In the genomic region with DNA sequence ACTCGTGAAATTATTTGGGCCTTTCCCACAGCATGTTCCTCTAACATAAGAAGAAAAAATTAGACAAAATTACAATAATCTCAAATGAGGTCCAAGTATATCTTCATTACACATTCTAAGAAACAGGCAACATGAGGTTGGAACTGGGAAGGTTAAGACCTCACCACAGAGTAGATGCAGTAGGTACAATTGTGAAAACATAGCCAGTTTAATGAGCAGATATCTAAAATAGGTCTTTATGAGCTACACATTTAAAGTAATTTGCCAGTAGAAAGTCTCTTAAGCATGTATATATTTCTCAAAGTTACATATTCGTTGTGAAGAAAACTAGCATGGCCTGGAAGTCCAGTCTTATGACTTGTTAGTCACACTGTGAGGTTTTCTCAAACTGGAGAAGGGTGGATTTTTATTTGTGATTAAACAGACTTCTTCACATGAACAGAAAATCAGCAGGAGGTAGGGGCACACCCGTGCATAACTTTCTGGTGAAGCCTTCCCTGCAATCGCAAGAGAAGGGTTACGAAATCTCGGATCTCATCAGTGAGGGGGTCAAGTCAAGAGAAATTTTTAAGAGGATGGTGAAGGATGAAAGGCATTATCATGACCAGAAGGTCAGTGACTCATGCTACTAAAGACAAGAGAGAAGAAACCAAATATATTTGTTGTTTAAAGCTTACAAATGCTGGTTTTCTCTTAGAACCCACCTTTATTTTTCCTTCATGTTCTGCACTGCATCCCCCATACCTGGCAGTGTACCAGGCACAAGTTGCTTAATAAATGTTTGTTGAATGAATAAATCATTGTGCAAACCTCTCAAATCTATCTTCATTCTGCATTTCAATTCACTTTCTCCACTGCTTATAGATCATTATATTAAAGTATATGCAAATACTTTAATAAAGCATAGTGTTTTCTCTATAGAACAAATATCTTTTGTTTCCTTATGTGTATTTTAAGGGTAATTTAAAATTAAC, we compare ENCODE assay signal across 14 cellular contexts. TPM values are rescaled to one million over a fixed set of nuclear protein-coding genes. Genes with fewer than 3 reads are reported as not detected.
DNase-seq lines count a peak whose midpoint lies in the region; ATAC-seq and TF ChIP-seq lines count a peak whose summit lies in the region.
"Had no signal": no experiment of that assay in that cellular context is flagged by ENCODE, and none has a peak within 500 bp of the region (broad histone marks: within the 10 kb centered on the region; RNA-seq: fewer than 3 reads in every experiment).

No MANE protein-coding gene starts in this region.

- no TSS peak for BruUV-seq in Panc1 (replicated peaks; lab: Mats Ljungman, UMichigan)

- in situ Hi-C loops in Panc1 (cut with HindIII; ENCODE audit: low pct_unique_long_range_greater_than_20kb, low sequenced_read_pairs): no loop called here

- H3K9ac ChIP-seq in skeletal muscle satellite cell (ENCODE audit: low read depth, low read length): peak overlapping the region; percentile 76
- H3K9ac ChIP-seq: parathyroid adenoma had no signal

- TF ChIP-seq CTCF in Panc1 (IDR thresholded peaks at IDR 0.05) (no peak), tibial artery (IDR thresholded peaks at IDR 0.05) (no peak), BE2C (IDR thresholded peaks at IDR 0.05; ENCODE audit: low read depth, low read length) (no peak)

- no peaks in the 10 kb centered on the region for H3K4me1 ChIP-seq in Panc1 (ENCODE audit: control insufficient read depth, insufficient read depth, low read length)
- H3K4me1 ChIP-seq in skeletal muscle satellite cell (ENCODE audit: control insufficient read depth, insufficient read depth, low read length): peaks cover 29% of the 10 kb centered on the region
- peaks cover 0 to 4% (median 2%) of the 10 kb centered on the region in 4 donors for H3K4me1 ChIP-seq in tibial artery
- no peaks in the 10 kb centered on the region for H3K4me1 ChIP-seq in BE2C
- H3K4me1 ChIP-seq: parathyroid adenoma had no signal

- DNase-seq in H4 (ENCODE audit: low spot score) (peak; percentile 57), Panc1 (ENCODE audit: low read depth, low spot score) (peak; percentile 79), fibroblast of gingiva (ENCODE audit: low read depth) (peak; percentile 83), tibial artery (no peak), NCI-H146 (lab: John Stamatoyannopoulos, UW) (no peak), BE2C (no peak)
- DNase-seq in stimulated activated CD4-positive, alpha-beta T cell treated with anti-CD3 and anti-CD28 coated beads, Interleukin-2, amount 100 ng/mL, for 48 hours: no peak
- DNase-seq: activated CD4-positive, alpha-beta T cell treated with anti-CD3 and anti-CD28 coated beads, Interleukin-2, amount 50 U/mL, for 48 hours; activated naive CD8-positive, alpha-beta T cell treated with anti-CD3 and anti-CD28 coated beads, Interleukin-2, amount 10 ng/mL, durations not matched to agents 7 days and 5 days; left colon; NCI-H2081 treated with DMSO at 0.1 percent for 48 hours; SIG-M5 had no signal

- POLR2A ChIA-PET in Panc1 (lab: Charles Lee): no interaction called here

- no peaks in the 10 kb centered on the region for H3K9me3 ChIP-seq in Panc1 (ENCODE audit: control insufficient read depth, insufficient read depth, low read depth, low read length)
- no peaks in the 10 kb centered on the region for H3K9me3 ChIP-seq in skeletal muscle satellite cell (replicated peaks; ENCODE audit: low read length)
- no peaks in the 10 kb centered on the region for H3K9me3 ChIP-seq in tibial artery
- no peaks in the 10 kb centered on the region for H3K9me3 ChIP-seq in BE2C

- H3K27me3 ChIP-seq in Panc1 (ENCODE audit: control insufficient read depth, insufficient read depth, low read length): no peaks in the 10 kb centered on the region
- no peaks in the 10 kb centered on the region for H3K27me3 ChIP-seq in skeletal muscle satellite cell (ENCODE audit: control insufficient read depth, insufficient read depth, low read length)
- H3K27me3 ChIP-seq in tibial artery: peaks cover 0 to 4% of the 10 kb centered on the region in 2 donors
- no peaks in the 10 kb centered on the region for H3K27me3 ChIP-seq in BE2C

- CTCF ChIA-PET in Panc1 (lab: Charles Lee): no interaction called here

- H3K27ac ChIP-seq in Panc1 (ENCODE audit: low read length) (no peak overlapping the region), tibial artery (no peak overlapping the region)
- H3K27ac ChIP-seq: parathyroid adenoma had no signal

- intact Hi-C loops in Panc1 (cut with micrococcal nuclease; ENCODE audit: unreplicated experiment) (no loop called here), tibial artery (cut with DNase I; ENCODE audit: low total_unique reads) (no loop called here)

- H3K36me3 ChIP-seq in Panc1 (ENCODE audit: control insufficient read depth, insufficient read depth, low read length) (no peaks in the 10 kb centered on the region), skeletal muscle satellite cell (ENCODE audit: insufficient read depth, low read length) (no peaks in the 10 kb centered on the region), tibial artery (no peaks in the 10 kb centered on the region), BE2C (no peaks in the 10 kb centered on the region)

- H3K4me2 ChIP-seq in skeletal muscle satellite cell (ENCODE audit: low read length): peak overlapping the region; percentile 48

- H3K4me3 ChIP-seq in Panc1 (ENCODE audit: low read depth in 2 of 2, low read length in 2 of 2): no peak overlapping the region
- H3K4me3 ChIP-seq in skeletal muscle satellite cell (ENCODE audit: low read length): no peak overlapping the region
- H3K4me3 ChIP-seq in tibial artery: no peak overlapping the region
- H3K4me3 ChIP-seq in BE2C (ENCODE audit: low read depth, low read length): no peak overlapping the region

- no peak for ATAC-seq in Panc1
- ATAC-seq: left colon had no signal

RNA-seq across cellular contexts. Expression of a gene that starts 5.1 kb away (rescaled TPM):
- 1.4 and 2.1 TPM in 2 replicates for total RNA-seq in H4 (2014; rRNA removed; shearing (Covaris generic))
- 3.9 TPM for total RNA-seq in Panc1 (2021; ENCODE audit: unreplicated experiment)
- 2.0 TPM for polyA plus RNA-seq in Panc1 (2012; ENCODE audit: insufficient read length)
- total RNA-seq in skeletal muscle satellite cell (2012; rRNA removed): 8.5 and 34.2 TPM in 2 replicates
- polyA plus RNA-seq in BE2C (2012; ENCODE audit: insufficient read depth, insufficient read length, low read depth): 7.3 TPM

Comparison
In these comparisons a context has a peak if more than half of its experiments do, and no peak if none do; other contexts are left out.
1. DNase-seq: peak in H4 (single experiment), Panc1 (single experiment) and fibroblast of gingiva (single experiment); none in tibial artery (0 of 2), stimulated activated CD4-positive, alpha-beta T cell treated with anti-CD3 and anti-CD28 coated beads, Interleukin-2, amount 100 ng/mL, for 48 hours (0 of 2), NCI-H146 (single experiment) and BE2C (single experiment).